In genomic region chr19:10774893-10775292, GRCh38 we compare ENCODE assay signal across 28 cellular contexts.
"Had no signal": no experiment of that assay in that cellular context is flagged by ENCODE, and none has a peak within 500 bp of the region (broad histone marks: within the 10 kb centered on the region; RNA-seq: fewer than 3 reads in every experiment).

No MANE protein-coding gene starts in this region.

- H3K36me3 ChIP-seq: ovary had no signal

- H3K4me3 Mint-ChIP-seq: activated CD4-positive, alpha-beta T cell treated with anti-CD3 and anti-CD28 coated beads for 36 hours; activated CD8-positive, alpha-beta memory T cell treated with anti-CD3 and anti-CD28 coated beads, Interleukin-2, amount 10 ng/mL, durations not matched to agents 7 days and 5 days; activated CD8-positive, alpha-beta T cell treated with anti-CD3 and anti-CD28 coated beads, Interleukin-2, amount 10 ng/mL, durations not matched to agents 7 days and 5 days; activated naive CD4-positive, alpha-beta T cell treated with anti-CD3 and anti-CD28 coated beads, Interleukin-2, amount 50 U/mL, for 24 hours; nephron; stimulated activated memory B cell treated with anti-CD40 and anti-IgM and Interleukin-4, amounts not matched to agents 10 μg/mL and 1 μg/mL and 100 μg/mL, for 72 hours; stimulated activated naive CD8-positive, alpha-beta T cell treated with anti-CD3 and anti-CD28 coated beads, Interleukin-15, amount 100 ng/mL, for 72 hours had no signal

- H3K27ac Mint-ChIP-seq: activated CD4-positive, alpha-beta T cell treated with anti-CD3 and anti-CD28 coated beads for 36 hours; activated CD8-positive, alpha-beta memory T cell treated with anti-CD3 and anti-CD28 coated beads, Interleukin-2, amount 10 ng/mL, durations not matched to agents 7 days and 5 days; activated CD8-positive, alpha-beta T cell treated with anti-CD3 and anti-CD28 coated beads, Interleukin-2, amount 10 ng/mL, durations not matched to agents 7 days and 5 days; nephron; progenitor cell of endocrine pancreas had no signal

- FAIRE-seq: endothelial cell of umbilical vein, keratinocyte had no signal

- H3K27ac ChIP-seq: coronary artery, ovary, skin epidermis, upper lobe of right lung had no signal

- H3K9me3 Mint-ChIP-seq: activated naive CD4-positive, alpha-beta T cell treated with anti-CD3 and anti-CD28 coated beads, Interleukin-2, amount 50 U/mL, for 24 hours; nephron; stimulated activated naive CD8-positive, alpha-beta T cell treated with anti-CD3 and anti-CD28 coated beads, Interleukin-15, amount 100 ng/mL, for 72 hours had no signal

- DNase-seq: activated CD4-positive, alpha-beta T cell treated with anti-CD3 and anti-CD28 coated beads for 36 hours; activated CD4-positive, CD25-positive, alpha-beta regulatory T cell; activated CD8-positive, alpha-beta memory T cell treated with anti-CD3 and anti-CD28 coated beads, Interleukin-2, amount 10 ng/mL, durations not matched to agents 7 days and 5 days; activated CD8-positive, alpha-beta T cell treated with anti-CD3 and anti-CD28 coated beads, Interleukin-2, amount 10 ng/mL, durations not matched to agents 7 days and 5 days; activated gamma-delta T cell; anterior cingulate cortex; foreskin fibroblast; head of caudate nucleus; hippocampal formation; left cardiac atrium; left ventricle myocardium superior; mucosa of descending colon; ovary; stimulated activated CD4-positive, alpha-beta T cell treated with anti-CD3 and anti-CD28 coated beads, Interleukin-12 subunit alpha, Interleukin-12 subunit beta, amount 100 ng/mL, for 4 hours; stimulated activated CD4-positive, alpha-beta T cell treated with anti-CD3 and anti-CD28 coated beads, Interleukin-4, amount 100 ng/mL, for 24 hours; stimulated activated naive CD8-positive, alpha-beta T cell treated with anti-CD3 and anti-CD28 coated beads, Interleukin-15, amount 100 ng/mL, for 72 hours; substantia nigra; SW 1271; upper lobe of right lung had no signal

- H3K4me3 ChIP-seq: coronary artery, mucosa of descending colon, ovary, skin epidermis, upper lobe of right lung had no signal

- H3K27me3 Mint-ChIP-seq: activated CD4-positive, alpha-beta T cell treated with anti-CD3 and anti-CD28 coated beads for 36 hours; activated CD8-positive, alpha-beta memory T cell treated with anti-CD3 and anti-CD28 coated beads, Interleukin-2, amount 10 ng/mL, durations not matched to agents 7 days and 5 days; activated naive CD4-positive, alpha-beta T cell treated with anti-CD3 and anti-CD28 coated beads, Interleukin-2, amount 50 U/mL, for 24 hours; progenitor cell of endocrine pancreas; stimulated activated memory B cell treated with anti-CD40 and anti-IgM and Interleukin-4, amounts not matched to agents 10 μg/mL and 1 μg/mL and 100 μg/mL, for 72 hours; stimulated activated naive CD8-positive, alpha-beta T cell treated with anti-CD3 and anti-CD28 coated beads, Interleukin-15, amount 100 ng/mL, for 72 hours had no signal

- H3K27me3 ChIP-seq: ovary, upper lobe of right lung had no signal

- H3K9me3 ChIP-seq: mucosa of descending colon, ovary, upper lobe of right lung had no signal

- ATAC-seq: activated CD4-positive, alpha-beta T cell treated with anti-CD3 and anti-CD28 coated beads for 36 hours; activated CD8-positive, alpha-beta memory T cell treated with anti-CD3 and anti-CD28 coated beads, Interleukin-2, amount 10 ng/mL, durations not matched to agents 7 days and 5 days; activated CD8-positive, alpha-beta T cell treated with anti-CD3 and anti-CD28 coated beads, Interleukin-2, amount 10 ng/mL, durations not matched to agents 7 days and 5 days; left cardiac atrium; left ventricle myocardium superior; mucosa of descending colon; sciatic nerve; stimulated activated memory B cell treated with anti-CD40 and anti-IgM and Interleukin-4, amounts not matched to agents 10 μg/mL and 1 μg/mL and 100 μg/mL, for 72 hours; stimulated activated naive CD8-positive, alpha-beta T cell treated with anti-CD3 and anti-CD28 coated beads, Interleukin-15, amount 100 ng/mL, for 72 hours; upper lobe of right lung had no signal
